ENCODE assay signal across 9 cellular contexts in genomic region chr5:139384591-139385051, GRCh38. TPM values are rescaled to one million over a fixed set of nuclear protein-coding genes. Genes with fewer than 3 reads are reported as not detected.
DNase-seq lines count a peak whose midpoint lies in the region; ATAC-seq and TF ChIP-seq lines count a peak whose summit lies in the region.
"Had no signal": no experiment of that assay in that cellular context is flagged by ENCODE, and none has a peak within 500 bp of the region (broad histone marks: within the 10 kb centered on the region; RNA-seq: fewer than 3 reads in every experiment).

No MANE protein-coding gene starts in this region.

- peak overlapping the region; percentile 1 to 47 (median 34) for H3K4me3 ChIP-seq in Peyer's patch
- peak overlapping the region in 1 of 2 donors; percentile 41 for H3K4me3 ChIP-seq in right atrium auricular region

- no peaks in the 10 kb centered on the region for H3K27me3 Mint-ChIP-seq in T-helper 2 cell treated with Interferon-gamma antibody and Interleukin-4, amounts not matched to agents 5 μg/mL and 100 μg/mL, for 36 hours (ENCODE audit: low read depth)
- H3K27me3 Mint-ChIP-seq in stimulated activated naive CD8-positive, alpha-beta T cell treated with anti-CD3 and anti-CD28 coated beads, Interleukin-15, amount 100 ng/mL, for 72 hours: no peaks in the 10 kb centered on the region

- no peak for DNase-seq in T-helper 2 cell treated with Interferon-gamma antibody and Interleukin-4, amounts not matched to agents 5 μg/mL and 100 μg/mL, for 36 hours (ENCODE audit: low spot score)
- DNase-seq in T-helper 2 cell (no peak), Peyer's patch (peak in 1 of 3 donors; percentile 44), right atrium auricular region (ENCODE audit: low spot score) (no peak), DMS53 (lab: John Stamatoyannopoulos, UW) (no peak)
- DNase-seq in stimulated activated naive CD8-positive, alpha-beta T cell treated with anti-CD3 and anti-CD28 coated beads, Interleukin-15, amount 100 ng/mL, for 72 hours: no peak
- no peak for DNase-seq in effector CD8-positive, alpha-beta T cell (lab: John Stamatoyannopoulos, UW)
- DNase-seq in stimulated activated CD4-positive, alpha-beta T cell treated with anti-CD3 and anti-CD28 coated beads, Interleukin-15, amount 100 ng/mL, for 24 hours: no peak

- H3K4me3 Mint-ChIP-seq in T-helper 2 cell treated with Interferon-gamma antibody and Interleukin-4, amounts not matched to agents 5 μg/mL and 100 μg/mL, for 36 hours: peak overlapping the region; percentile 84
- H3K4me3 Mint-ChIP-seq in stimulated activated naive CD8-positive, alpha-beta T cell treated with anti-CD3 and anti-CD28 coated beads, Interleukin-15, amount 100 ng/mL, for 72 hours: peak overlapping the region; percentile 72 to 77

- H3K27ac Mint-ChIP-seq in T-helper 2 cell treated with Interferon-gamma antibody and Interleukin-4, amounts not matched to agents 5 μg/mL and 100 μg/mL, for 36 hours: peak overlapping the region; percentile 95
- H3K27ac Mint-ChIP-seq in stimulated activated naive CD8-positive, alpha-beta T cell treated with anti-CD3 and anti-CD28 coated beads, Interleukin-15, amount 100 ng/mL, for 72 hours: peak overlapping the region; percentile 93 to 94

- peaks cover 12 to 52% (median 22%) of the 10 kb centered on the region in 4 donors for H3K4me1 ChIP-seq in Peyer's patch
- peaks cover 0 to 34% of the 10 kb centered on the region in 2 donors for H3K4me1 ChIP-seq in right atrium auricular region

- no peak for TF ChIP-seq POLR2A in Peyer's patch (IDR thresholded peaks at IDR 0.05)

- H3K4me1 Mint-ChIP-seq in T-helper 2 cell treated with Interferon-gamma antibody and Interleukin-4, amounts not matched to agents 5 μg/mL and 100 μg/mL, for 36 hours (ENCODE audit: low read depth): peaks cover 38% of the 10 kb centered on the region
- H3K4me1 Mint-ChIP-seq in stimulated activated naive CD8-positive, alpha-beta T cell treated with anti-CD3 and anti-CD28 coated beads, Interleukin-15, amount 100 ng/mL, for 72 hours: peaks cover 55% of the 10 kb centered on the region

- ATAC-seq in stimulated activated naive CD8-positive, alpha-beta T cell treated with anti-CD3 and anti-CD28 coated beads, Interleukin-15, amount 100 ng/mL, for 72 hours: no peak

- peaks cover 12% of the 10 kb centered on the region for H3K36me3 Mint-ChIP-seq in T-helper 2 cell treated with Interferon-gamma antibody and Interleukin-4, amounts not matched to agents 5 μg/mL and 100 μg/mL, for 36 hours (ENCODE audit: low read depth)

- H3K27ac ChIP-seq in Peyer's patch: peak overlapping the region; percentile 53 to 83 (median 70)
- H3K27ac ChIP-seq in right atrium auricular region: peak overlapping the region; percentile 3 to 55

- TF ChIP-seq CTCF in Peyer's patch (IDR thresholded peaks at IDR 0.05): no peak
- TF ChIP-seq CTCF in right atrium auricular region (IDR thresholded peaks at IDR 0.05): no peak

- no peaks in the 10 kb centered on the region for H3K9me3 Mint-ChIP-seq in T-helper 2 cell treated with Interferon-gamma antibody and Interleukin-4, amounts not matched to agents 5 μg/mL and 100 μg/mL, for 36 hours
- H3K9me3 Mint-ChIP-seq in stimulated activated naive CD8-positive, alpha-beta T cell treated with anti-CD3 and anti-CD28 coated beads, Interleukin-15, amount 100 ng/mL, for 72 hours: no peaks in the 10 kb centered on the region

- H3K27me3 ChIP-seq in Peyer's patch (no peaks in the 10 kb centered on the region), right atrium auricular region (no peaks in the 10 kb centered on the region)

- peaks cover 0 to 5% (median 0%) of the 10 kb centered on the region in 3 donors for H3K36me3 ChIP-seq in Peyer's patch
- H3K36me3 ChIP-seq in right atrium auricular region: no peaks in the 10 kb centered on the region

- H3K9me3 ChIP-seq in Peyer's patch: no peaks in the 10 kb centered on the region
- no peaks in the 10 kb centered on the region for H3K9me3 ChIP-seq in right atrium auricular region

RNA-seq across cellular contexts. Expression of gene SLC23A1, which starts 1.5 kb away (rescaled TPM):
- total RNA-seq in Peyer's patch (100 to 1,000 TPM in 3 of 4 donors, 1 to 10 TPM in 1; 1.7 to 198 (median 143) TPM), right atrium auricular region (not detected)
- total RNA-seq: A172 had no signal

RNA-seq across cellular contexts. Expression of gene MZB1, which starts 5.1 kb away (rescaled TPM):
- total RNA-seq in Peyer's patch (10 to 100 TPM in 1 of 4 donors, 1 to 10 TPM in 3; 1.4 to 18.2 (median 4.4) TPM), right atrium auricular region (1 to 10 TPM in 1 of 2 donors, under 1 TPM in 1; 0.70 to 1.3 TPM)
- total RNA-seq: A172 had no signal

RNA-seq across cellular contexts. Expression of gene PROB1, which starts 10.3 kb away (rescaled TPM):
- total RNA-seq in Peyer's patch (under 1 TPM; 0.18 to 0.94 (median 0.84) TPM), right atrium auricular region (10 to 100 TPM; 15.8 to 28.6 TPM)

RNA-seq across cellular contexts. Expression of gene SPATA24, which starts 19.3 kb away (rescaled TPM):
- total RNA-seq in Peyer's patch (10 to 100 TPM in 1 of 4 donors, 1 to 10 TPM in 1, not detected in 2; 3.1 to 11.6 TPM), right atrium auricular region (10 to 100 TPM in 1 of 2 donors, 1 to 10 TPM in 1; 9.5 to 29.7 TPM)

RNA-seq across cellular contexts. Expression of gene PAIP2, which starts 43.0 kb away (rescaled TPM):
- total RNA-seq in Peyer's patch (10 to 100 TPM; 24.3 to 77.6 (median 35.6) TPM), right atrium auricular region (100 to 1,000 TPM in 1 of 2 donors, 10 to 100 TPM in 1; 97.6 to 156 TPM)

Comparison
In these comparisons a context has a peak if more than half of its experiments do, and no peak if none do; other contexts are left out.
1. RNA of gene PROB1, which starts 10.3 kb away (total RNA-seq): 15.8 to 28.6 TPM in right atrium auricular region; 0.18 to 0.94 TPM in Peyer's patch; every median in the first group is over 4 times any median in the second.